Comparison of ENCODE assay signal across 18 cellular contexts in genomic region chr1:175234639-175235038, GRCh38.
"Had no signal": no experiment of that assay in that cellular context is flagged by ENCODE, and none has a peak within 500 bp of the region (broad histone marks: within the 10 kb centered on the region; RNA-seq: fewer than 3 reads in every experiment).

No MANE protein-coding gene starts in this region.

- H3K9me3 ChIP-seq: neutrophil, pancreas, sigmoid colon, thoracic aorta, upper lobe of left lung had no signal

- H3K27me3 ChIP-seq: neutrophil, pancreas, sigmoid colon, upper lobe of left lung had no signal

- H3K27me3 Mint-ChIP-seq: activated CD4-positive, alpha-beta memory T cell treated with anti-CD3 and anti-CD28 coated beads, Interleukin-2, amount 10 ng/mL, durations not matched to agents 7 days and 5 days; activated CD4-positive, alpha-beta T cell treated with anti-CD3 and anti-CD28 coated beads for 36 hours; activated naive CD8-positive, alpha-beta T cell treated with anti-CD3 and anti-CD28 coated beads, Interleukin-2, amount 50 U/mL, for 24 hours; activated T-cell treated with anti-CD3 and anti-CD28 coated beads, Interleukin-2, amount 50 U/mL, for 24 hours had no signal

- H3K4me3 Mint-ChIP-seq: activated CD4-positive, alpha-beta memory T cell treated with anti-CD3 and anti-CD28 coated beads, Interleukin-2, amount 10 ng/mL, durations not matched to agents 7 days and 5 days; activated CD4-positive, alpha-beta T cell treated with anti-CD3 and anti-CD28 coated beads for 36 hours; activated naive CD4-positive, alpha-beta T cell treated with anti-CD3 and anti-CD28 coated beads for 36 hours; activated naive CD8-positive, alpha-beta T cell treated with anti-CD3 and anti-CD28 coated beads, Interleukin-2, amount 50 U/mL, for 24 hours; activated T-cell treated with anti-CD3 and anti-CD28 coated beads, Interleukin-2, amount 50 U/mL, for 24 hours; natural killer cell; stimulated activated effector memory CD8-positive, alpha-beta T cell treated with anti-CD3 and anti-CD28 coated beads, Interleukin-12 subunit alpha, Interleukin-12 subunit beta, amount 100 ng/mL, for 72 hours had no signal

- H3K27ac Mint-ChIP-seq: activated CD4-positive, alpha-beta memory T cell treated with anti-CD3 and anti-CD28 coated beads, Interleukin-2, amount 10 ng/mL, durations not matched to agents 7 days and 5 days; activated CD4-positive, alpha-beta T cell treated with anti-CD3 and anti-CD28 coated beads for 36 hours; activated naive CD4-positive, alpha-beta T cell treated with anti-CD3 and anti-CD28 coated beads for 36 hours; activated naive CD8-positive, alpha-beta T cell treated with anti-CD3 and anti-CD28 coated beads, Interleukin-2, amount 50 U/mL, for 24 hours; activated T-cell treated with anti-CD3 and anti-CD28 coated beads, Interleukin-2, amount 50 U/mL, for 24 hours; natural killer cell; stimulated activated effector memory CD8-positive, alpha-beta T cell treated with anti-CD3 and anti-CD28 coated beads, Interleukin-12 subunit alpha, Interleukin-12 subunit beta, amount 100 ng/mL, for 72 hours had no signal

- H3K4me1 ChIP-seq: pancreas, sigmoid colon, upper lobe of left lung had no signal

- H3K9me3 Mint-ChIP-seq: stimulated activated effector memory CD8-positive, alpha-beta T cell treated with anti-CD3 and anti-CD28 coated beads, Interleukin-12 subunit alpha, Interleukin-12 subunit beta, amount 100 ng/mL, for 72 hours had no signal

- H3K36me3 ChIP-seq: neutrophil, pancreas, sigmoid colon, thoracic aorta, upper lobe of left lung had no signal

- H3K4me3 ChIP-seq: pancreas, sigmoid colon, thoracic aorta, upper lobe of left lung had no signal

- H3K27ac ChIP-seq: neutrophil, pancreas, sigmoid colon, thoracic aorta, upper lobe of left lung, VCaP had no signal

- DNase-seq: activated CD4-positive, alpha-beta memory T cell treated with anti-CD3 and anti-CD28 coated beads, Interleukin-2, amount 10 ng/mL, durations not matched to agents 7 days and 5 days; activated CD4-positive, alpha-beta T cell treated with anti-CD3 and anti-CD28 coated beads for 36 hours; activated naive CD8-positive, alpha-beta T cell treated with anti-CD3 and anti-CD28 coated beads, Interleukin-2, amount 50 U/mL, for 24 hours; activated T-cell treated with anti-CD3 and anti-CD28 coated beads, Interleukin-2, amount 50 U/mL, for 24 hours; aorta; effector CD4-positive, alpha-beta T cell; kidney; natural killer cell; pancreas; sigmoid colon; stimulated activated CD4-positive, alpha-beta T cell treated with anti-CD3 and anti-CD28 coated beads, Interleukin-4, amount 100 ng/mL, for 24 hours; upper lobe of left lung had no signal

- ATAC-seq: activated CD4-positive, alpha-beta T cell treated with anti-CD3 and anti-CD28 coated beads for 36 hours; activated naive CD8-positive, alpha-beta T cell treated with anti-CD3 and anti-CD28 coated beads, Interleukin-2, amount 50 U/mL, for 24 hours; left lobe of liver; natural killer cell; pancreas; stimulated activated effector memory CD8-positive, alpha-beta T cell treated with anti-CD3 and anti-CD28 coated beads, Interleukin-12 subunit alpha, Interleukin-12 subunit beta, amount 100 ng/mL, for 72 hours had no signal

- H3K36me3 Mint-ChIP-seq: natural killer cell; stimulated activated effector memory CD8-positive, alpha-beta T cell treated with anti-CD3 and anti-CD28 coated beads, Interleukin-12 subunit alpha, Interleukin-12 subunit beta, amount 100 ng/mL, for 72 hours had no signal
